Comparison of ENCODE assay signal across 27 cellular contexts in genomic region chr3:153176197-153176596, GRCh38.
A peak's percentile ranks its signal among the peaks of the same experiment; 100 is the strongest.
DNase-seq lines count a peak whose midpoint lies in the region; FAIRE-seq lines count a peak whose summit lies in the region.
"Had no signal": no experiment of that assay in that cellular context is flagged by ENCODE, and none has a peak within 500 bp of the region (broad histone marks: within the 10 kb centered on the region; RNA-seq: fewer than 3 reads in every experiment).

No MANE protein-coding gene starts in this region.

- FAIRE-seq in colon (lab: Jason Lieb, UNC) (peak; percentile 74), islet of Langerhans (lab: Jason Lieb, UNC) (peak; percentile 75)
- FAIRE-seq: A204.1, A549, D721Med had no signal

- no peak for DNase-seq in globus pallidus (ENCODE audit: low spot score)
- no peak for DNase-seq in stimulated activated CD4-positive, alpha-beta T cell treated with anti-CD3 and anti-CD28 coated beads, Interleukin-1b, Interleukin-23, amount 100 ng/mL, for 48 hours
- DNase-seq: 8988T; ACHN; AML-193; BE2C; C1 segment of cervical spinal cord; Caco-2; Calu3; CD4-positive, alpha-beta memory T cell; CD4-positive, alpha-beta T cell; CD4-positive, CD25-positive, alpha-beta regulatory T cell; CD8-positive, alpha-beta memory T cell; CD8-positive, alpha-beta T cell; COR-L47; DMS 273 treated with DMSO at 0.1 percent for 48 hours; DMS153; DMS53; DMS79; DMS79 treated with DMSO at 0.1 percent for 48 hours; DND-41; EL had no signal
